19 cellular contexts compared by ENCODE assay signal in the genomic region with DNA sequence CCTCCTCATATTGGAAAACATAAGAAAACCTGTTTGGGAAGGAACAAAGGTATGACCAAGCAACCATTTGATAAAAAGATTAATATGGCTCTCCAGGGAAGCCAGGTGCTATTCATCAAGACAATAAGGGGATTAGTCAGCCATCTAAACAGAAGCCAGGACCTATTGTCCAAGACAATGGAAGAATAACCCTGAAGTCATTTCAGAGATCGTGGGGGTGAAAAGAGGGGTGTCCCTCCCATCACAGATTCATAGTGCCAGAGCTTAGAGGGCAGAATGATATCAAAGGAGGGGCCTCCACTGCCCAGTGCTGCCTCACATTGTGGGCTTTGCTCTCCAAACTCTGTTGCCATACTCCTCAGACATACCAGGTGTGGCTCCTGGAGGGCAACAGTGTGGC.
DNase-seq lines count a peak whose midpoint lies in the region; ATAC-seq lines count a peak whose summit lies in the region.
"Had no signal": no experiment of that assay in that cellular context is flagged by ENCODE, and none has a peak within 500 bp of the region (broad histone marks: within the 10 kb centered on the region; RNA-seq: fewer than 3 reads in every experiment).

No MANE protein-coding gene starts in this region.

- peaks cover 36% of the 10 kb centered on the region for H3K4me1 ChIP-seq in iPS-20b (ENCODE audit: insufficient read depth, low read length)
- H3K4me1 ChIP-seq: BE2C had no signal

- H3K27ac ChIP-seq in iPS-20b (ENCODE audit: low read length) (no peak overlapping the region), caudate nucleus (ENCODE audit: low read depth, low read length) (no peak overlapping the region)
- H3K27ac ChIP-seq: brain microvascular endothelial cell, pancreas, tibial nerve had no signal

- H3K27me3 ChIP-seq in H7 (ENCODE audit: control insufficient read depth, insufficient read depth, low read length) (no peaks in the 10 kb centered on the region), iPS-20b (ENCODE audit: insufficient read depth, low read length) (no peaks in the 10 kb centered on the region)
- H3K27me3 ChIP-seq: BE2C, brain microvascular endothelial cell, hepatocyte, pancreas, spleen, tibial nerve had no signal

- no peak for ATAC-seq in GM21515 (IDR thresholded peaks at IDR 0.05; ENCODE audit: unreplicated experiment)
- ATAC-seq: activated CD4-positive, alpha-beta T cell treated with anti-CD3 and anti-CD28 coated beads for 36 hours; activated naive CD4-positive, alpha-beta T cell treated with anti-CD3 and anti-CD28 coated beads, Interleukin-2, amount 50 U/mL, for 72 hours; left colon; pancreas had no signal

- no peak overlapping the region for H3K9ac ChIP-seq in iPS-20b (ENCODE audit: low read depth, low read length)

- no peaks in the 10 kb centered on the region for H3K9me3 ChIP-seq in iPS-20b (ENCODE audit: insufficient read depth, low read depth, low read length)
- H3K9me3 ChIP-seq: BE2C, pancreas, spleen, tibial nerve had no signal

- no peak overlapping the region for H3K4me3 ChIP-seq in H7 (ENCODE audit: insufficient read depth, low read depth, low read length)
- peak overlapping the region; percentile 17 for H3K4me3 ChIP-seq in iPS-20b (ENCODE audit: low read length)
- H3K4me3 ChIP-seq: hepatocyte, pancreas, spleen, tibial nerve had no signal

- DNase-seq in COR-L47 (lab: John Stamatoyannopoulos, UW): peak; percentile 20
- peak; percentile 55 for DNase-seq in H7
- peak; percentile 38 for DNase-seq in activated CD8-positive, alpha-beta memory T cell treated with anti-CD3 and anti-CD28 coated beads, Interleukin-2, amount 50 U/mL, for 48 hours
- no peak for DNase-seq in Kasumi-1 (lab: John Stamatoyannopoulos, UW)
- DNase-seq in foreskin melanocyte: no peak
- DNase-seq in caudate nucleus (lab: John Stamatoyannopoulos, UW): no peak
- DNase-seq: activated CD4-positive, alpha-beta T cell treated with anti-CD3 and anti-CD28 coated beads for 36 hours; BE2C; left colon; pancreas; SIG-M5; T-helper 9 cell had no signal

- no peaks in the 10 kb centered on the region for H3K36me3 ChIP-seq in H7 (replicated peaks; ENCODE audit: control insufficient read depth, insufficient read depth, low read length)
- H3K36me3 ChIP-seq in iPS-20b (ENCODE audit: insufficient read depth, low read depth, low read length): no peaks in the 10 kb centered on the region
- H3K36me3 ChIP-seq: BE2C, brain microvascular endothelial cell, pancreas, tibial nerve had no signal

Comparison
In these comparisons a context has a peak if more than half of its experiments do, and no peak if none do; other contexts are left out.
1. DNase-seq: peak in COR-L47 (single experiment), H7 (single experiment) and activated CD8-positive, alpha-beta memory T cell treated with anti-CD3 and anti-CD28 coated beads, Interleukin-2, amount 50 U/mL, for 48 hours (single experiment); none in Kasumi-1 (0 of 2), foreskin melanocyte (single experiment) and caudate nucleus (0 of 61).